Comparison of ENCODE assay signal across 1 cellular context in the genomic region with DNA sequence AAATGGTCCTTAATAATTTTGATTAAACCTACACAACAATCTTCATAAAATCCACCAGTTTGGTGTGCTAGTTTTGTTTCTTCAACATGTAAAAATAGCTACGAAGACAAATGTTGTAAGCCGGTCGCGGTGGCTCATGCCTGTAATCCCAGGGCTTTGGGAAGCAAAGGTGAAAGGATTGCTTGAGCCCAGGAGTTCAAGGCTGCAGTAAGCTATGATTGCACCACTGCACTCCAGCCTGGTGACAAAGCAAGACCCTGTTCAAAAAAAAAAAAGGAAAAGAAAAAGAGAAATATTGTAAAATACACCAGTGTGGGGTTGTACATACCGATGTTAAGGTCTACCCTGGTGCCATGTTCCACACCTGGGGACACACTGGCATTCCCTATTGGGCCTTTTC.
TF ChIP-seq lines count a peak whose summit lies in the region.

No MANE protein-coding gene starts in this region.

TF ChIP-seq in HepG2, 621 proteins besides CTCF, POLR2A, EP300 and RAD21 (continued from another document and continues in another):
- no peak for TF ChIP-seq ZNF432 (CRISPR knock-in tag; IDR thresholded peaks at IDR 0.05; ENCODE audit: borderline replicate concordance)
- TF ChIP-seq, protein P1, sequence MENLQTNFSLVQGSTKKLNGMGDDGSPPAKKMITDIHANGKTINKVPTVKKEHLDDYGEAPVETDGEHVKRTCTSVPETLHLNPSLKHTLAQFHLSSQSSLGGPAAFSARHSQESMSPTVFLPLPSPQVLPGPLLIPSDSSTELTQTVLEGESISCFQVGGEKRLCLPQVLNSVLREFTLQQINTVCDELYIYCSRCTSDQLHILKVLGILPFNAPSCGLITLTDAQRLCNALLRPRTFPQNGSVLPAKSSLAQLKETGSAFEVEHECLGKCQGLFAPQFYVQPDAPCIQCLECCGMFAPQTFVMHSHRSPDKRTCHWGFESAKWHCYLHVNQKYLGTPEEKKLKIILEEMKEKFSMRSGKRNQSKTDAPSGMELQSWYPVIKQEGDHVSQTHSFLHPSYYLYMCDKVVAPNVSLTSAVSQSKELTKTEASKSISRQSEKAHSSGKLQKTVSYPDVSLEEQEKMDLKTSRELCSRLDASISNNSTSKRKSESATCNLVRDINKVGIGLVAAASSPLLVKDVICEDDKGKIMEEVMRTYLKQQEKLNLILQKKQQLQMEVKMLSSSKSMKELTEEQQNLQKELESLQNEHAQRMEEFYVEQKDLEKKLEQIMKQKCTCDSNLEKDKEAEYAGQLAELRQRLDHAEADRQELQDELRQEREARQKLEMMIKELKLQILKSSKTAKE (CRISPR knock-in tag; IDR thresholded peaks at IDR 0.05; ENCODE audit: borderline replicate concordance), result no peak
- no peak for TF ChIP-seq ZFP36L2 (CRISPR knock-in tag; IDR thresholded peaks at IDR 0.05)
- no peak for TF ChIP-seq TAF15 (IDR thresholded peaks at IDR 0.05; ENCODE audit: low read depth, low read length, poor library complexity, severe bottlenecking)
- no peak for TF ChIP-seq ZNF337 (CRISPR knock-in tag; IDR thresholded peaks at IDR 0.05; ENCODE audit: borderline replicate concordance, low read depth)
- TF ChIP-seq, protein P2, sequence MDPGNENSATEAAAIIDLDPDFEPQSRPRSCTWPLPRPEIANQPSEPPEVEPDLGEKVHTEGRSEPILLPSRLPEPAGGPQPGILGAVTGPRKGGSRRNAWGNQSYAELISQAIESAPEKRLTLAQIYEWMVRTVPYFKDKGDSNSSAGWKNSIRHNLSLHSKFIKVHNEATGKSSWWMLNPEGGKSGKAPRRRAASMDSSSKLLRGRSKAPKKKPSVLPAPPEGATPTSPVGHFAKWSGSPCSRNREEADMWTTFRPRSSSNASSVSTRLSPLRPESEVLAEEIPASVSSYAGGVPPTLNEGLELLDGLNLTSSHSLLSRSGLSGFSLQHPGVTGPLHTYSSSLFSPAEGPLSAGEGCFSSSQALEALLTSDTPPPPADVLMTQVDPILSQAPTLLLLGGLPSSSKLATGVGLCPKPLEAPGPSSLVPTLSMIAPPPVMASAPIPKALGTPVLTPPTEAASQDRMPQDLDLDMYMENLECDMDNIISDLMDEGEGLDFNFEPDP (CRISPR knock-in tag; conservative IDR thresholded peaks at IDR 0.05), result no peak
- no peak for TF ChIP-seq RNF2 (conservative IDR thresholded peaks at IDR 0.05; ENCODE audit: low read depth)
- TF ChIP-seq, protein P3, sequence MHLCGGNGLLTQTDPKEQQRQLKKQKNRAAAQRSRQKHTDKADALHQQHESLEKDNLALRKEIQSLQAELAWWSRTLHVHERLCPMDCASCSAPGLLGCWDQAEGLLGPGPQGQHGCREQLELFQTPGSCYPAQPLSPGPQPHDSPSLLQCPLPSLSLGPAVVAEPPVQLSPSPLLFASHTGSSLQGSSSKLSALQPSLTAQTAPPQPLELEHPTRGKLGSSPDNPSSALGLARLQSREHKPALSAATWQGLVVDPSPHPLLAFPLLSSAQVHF (CRISPR knock-in tag; IDR thresholded peaks at IDR 0.05), result no peak
- 0 out of 2 replicates have a peak, but pooled peaks have one; percentile 29 for TF ChIP-seq ESRRA (CRISPR knock-in tag; IDR thresholded peaks at IDR 0.05; ENCODE audit: low read depth)
- no peak for TF ChIP-seq YEATS2 (CRISPR knock-in tag; IDR thresholded peaks at IDR 0.05; ENCODE audit: borderline replicate concordance)
- no peak for TF ChIP-seq NPAS2 (CRISPR knock-in tag; IDR thresholded peaks at IDR 0.05; ENCODE audit: borderline replicate concordance)
- TF ChIP-seq ZNF441 (CRISPR knock-in tag; IDR thresholded peaks at IDR 0.05; ENCODE audit: borderline replicate concordance), result no peak
- TF ChIP-seq FLYWCH1 (CRISPR knock-in tag; IDR thresholded peaks at IDR 0.05), result no peak
- 0 out of 2 replicates have a peak, but pooled peaks have one; percentile 35 for TF ChIP-seq ZFP90 (CRISPR knock-in tag; IDR thresholded peaks at IDR 0.05; ENCODE audit: borderline replicate concordance)
- no peak for TF ChIP-seq ZNF589 (CRISPR knock-in tag; conservative IDR thresholded peaks at IDR 0.05)
- peak; percentile 81 for TF ChIP-seq DPF2 (CRISPR knock-in tag; IDR thresholded peaks at IDR 0.05; ENCODE audit: borderline replicate concordance, low read depth)
- TF ChIP-seq NFE2 (CRISPR knock-in tag; IDR thresholded peaks at IDR 0.05), result no peak
- TF ChIP-seq ELF1 (CRISPR knock-in tag; IDR thresholded peaks at IDR 0.05), result no peak
- TF ChIP-seq SMAD3 (CRISPR knock-in tag; IDR thresholded peaks at IDR 0.05), result no peak
- TF ChIP-seq PHF21A (CRISPR knock-in tag; IDR thresholded peaks at IDR 0.05), result peak; percentile 73; the same call in 1 of the 2 replicates
- TF ChIP-seq ZFP41 (CRISPR knock-in tag; IDR thresholded peaks at IDR 0.05; ENCODE audit: borderline replicate concordance), result no peak
- no peak for TF ChIP-seq SAFB2 (CRISPR knock-in tag; IDR thresholded peaks at IDR 0.05; ENCODE audit: borderline replicate concordance, low read depth)
- TF ChIP-seq ZMYM2 (CRISPR knock-in tag; IDR thresholded peaks at IDR 0.05), result no peak
- TF ChIP-seq, protein P4, sequence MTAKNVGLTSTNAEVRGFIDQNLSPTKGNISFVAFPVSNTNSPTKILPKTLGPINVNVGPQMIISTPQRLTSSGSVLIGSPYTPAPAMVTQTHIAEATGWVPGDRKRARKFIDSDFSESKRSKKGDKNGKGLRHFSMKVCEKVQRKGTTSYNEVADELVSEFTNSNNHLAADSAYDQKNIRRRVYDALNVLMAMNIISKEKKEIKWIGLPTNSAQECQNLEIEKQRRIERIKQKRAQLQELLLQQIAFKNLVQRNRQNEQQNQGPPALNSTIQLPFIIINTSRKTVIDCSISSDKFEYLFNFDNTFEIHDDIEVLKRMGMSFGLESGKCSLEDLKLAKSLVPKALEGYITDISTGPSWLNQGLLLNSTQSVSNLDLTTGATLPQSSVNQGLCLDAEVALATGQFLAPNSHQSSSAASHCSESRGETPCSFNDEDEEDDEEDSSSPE (CRISPR knock-in tag; IDR thresholded peaks at IDR 0.05), result 0 out of 2 replicates have a peak, but pooled peaks have one; percentile 20
- TF ChIP-seq, protein P5, sequence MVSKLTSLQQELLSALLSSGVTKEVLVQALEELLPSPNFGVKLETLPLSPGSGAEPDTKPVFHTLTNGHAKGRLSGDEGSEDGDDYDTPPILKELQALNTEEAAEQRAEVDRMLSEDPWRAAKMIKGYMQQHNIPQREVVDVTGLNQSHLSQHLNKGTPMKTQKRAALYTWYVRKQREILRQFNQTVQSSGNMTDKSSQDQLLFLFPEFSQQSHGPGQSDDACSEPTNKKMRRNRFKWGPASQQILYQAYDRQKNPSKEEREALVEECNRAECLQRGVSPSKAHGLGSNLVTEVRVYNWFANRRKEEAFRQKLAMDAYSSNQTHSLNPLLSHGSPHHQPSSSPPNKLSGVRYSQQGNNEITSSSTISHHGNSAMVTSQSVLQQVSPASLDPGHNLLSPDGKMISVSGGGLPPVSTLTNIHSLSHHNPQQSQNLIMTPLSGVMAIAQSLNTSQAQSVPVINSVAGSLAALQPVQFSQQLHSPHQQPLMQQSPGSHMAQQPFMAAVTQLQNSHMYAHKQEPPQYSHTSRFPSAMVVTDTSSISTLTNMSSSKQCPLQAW (CRISPR knock-in tag; IDR thresholded peaks at IDR 0.05), result no peak
- no peak for TF ChIP-seq RBM39 (IDR thresholded peaks at IDR 0.05; ENCODE audit: low read depth, low read length, poor library complexity, severe bottlenecking)
- no peak for TF ChIP-seq ZEB1 (IDR thresholded peaks at IDR 0.05; ENCODE audit: insufficient replicate concordance, low read depth)
- TF ChIP-seq SRSF1 (optimal IDR thresholded peaks at IDR 0.05; ENCODE audit: low read depth, low read length), result no peak
- TF ChIP-seq, protein P6, sequence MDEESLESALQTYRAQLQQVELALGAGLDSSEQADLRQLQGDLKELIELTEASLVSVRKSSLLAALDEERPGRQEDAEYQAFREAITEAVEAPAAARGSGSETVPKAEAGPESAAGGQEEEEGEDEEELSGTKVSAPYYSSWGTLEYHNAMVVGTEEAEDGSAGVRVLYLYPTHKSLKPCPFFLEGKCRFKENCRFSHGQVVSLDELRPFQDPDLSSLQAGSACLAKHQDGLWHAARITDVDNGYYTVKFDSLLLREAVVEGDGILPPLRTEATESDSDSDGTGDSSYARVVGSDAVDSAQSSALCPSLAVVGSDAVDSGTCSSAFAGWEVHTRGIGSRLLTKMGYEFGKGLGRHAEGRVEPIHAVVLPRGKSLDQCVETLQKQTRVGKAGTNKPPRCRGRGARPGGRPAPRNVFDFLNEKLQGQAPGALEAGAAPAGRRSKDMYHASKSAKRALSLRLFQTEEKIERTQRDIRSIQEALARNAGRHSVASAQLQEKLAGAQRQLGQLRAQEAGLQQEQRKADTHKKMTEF (CRISPR knock-in tag; IDR thresholded peaks at IDR 0.05), result peak; percentile 52; the same call in 1 of the 2 replicates
- TF ChIP-seq SMC3 (IDR thresholded peaks at IDR 0.05; ENCODE audit: low read length), result no peak
- TF ChIP-seq, protein P7, sequence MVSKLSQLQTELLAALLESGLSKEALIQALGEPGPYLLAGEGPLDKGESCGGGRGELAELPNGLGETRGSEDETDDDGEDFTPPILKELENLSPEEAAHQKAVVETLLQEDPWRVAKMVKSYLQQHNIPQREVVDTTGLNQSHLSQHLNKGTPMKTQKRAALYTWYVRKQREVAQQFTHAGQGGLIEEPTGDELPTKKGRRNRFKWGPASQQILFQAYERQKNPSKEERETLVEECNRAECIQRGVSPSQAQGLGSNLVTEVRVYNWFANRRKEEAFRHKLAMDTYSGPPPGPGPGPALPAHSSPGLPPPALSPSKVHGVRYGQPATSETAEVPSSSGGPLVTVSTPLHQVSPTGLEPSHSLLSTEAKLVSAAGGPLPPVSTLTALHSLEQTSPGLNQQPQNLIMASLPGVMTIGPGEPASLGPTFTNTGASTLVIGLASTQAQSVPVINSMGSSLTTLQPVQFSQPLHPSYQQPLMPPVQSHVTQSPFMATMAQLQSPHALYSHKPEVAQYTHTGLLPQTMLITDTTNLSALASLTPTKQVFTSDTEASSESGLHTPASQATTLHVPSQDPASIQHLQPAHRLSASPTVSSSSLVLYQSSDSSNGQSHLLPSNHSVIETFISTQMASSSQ (IDR thresholded peaks at IDR 0.05; ENCODE audit: low read depth), result no peak
- TF ChIP-seq, protein P7 (CRISPR knock-in tag; IDR thresholded peaks at IDR 0.05; ENCODE audit: borderline replicate concordance), result peak; percentile 44; the same call in 1 of the 2 replicates
- TF ChIP-seq CCDC6 (CRISPR knock-in tag; IDR thresholded peaks at IDR 0.05), result no peak
- no peak for TF ChIP-seq MED8 (CRISPR knock-in tag; IDR thresholded peaks at IDR 0.05; ENCODE audit: insufficient replicate concordance)
- no peak for TF ChIP-seq RARG (CRISPR knock-in tag; IDR thresholded peaks at IDR 0.05; ENCODE audit: low read depth)
- TF ChIP-seq ZNF207 (IDR thresholded peaks at IDR 0.05; ENCODE audit: borderline replicate concordance), result no peak
- TF ChIP-seq ZKSCAN1 (IDR thresholded peaks at IDR 0.05; ENCODE audit: low read length), result no peak
- no peak for TF ChIP-seq HDAC6 (IDR thresholded peaks at IDR 0.05; ENCODE audit: low read depth, low read length)
- TF ChIP-seq RBM22 (optimal IDR thresholded peaks at IDR 0.05; ENCODE audit: low read length), result no peak
- TF ChIP-seq ATF1 (CRISPR knock-in tag; IDR thresholded peaks at IDR 0.05), result 0 out of 2 replicates have a peak, but pooled peaks have one; percentile 25
- TF ChIP-seq CHD2 (IDR thresholded peaks at IDR 0.05; ENCODE audit: low read depth, low read length), result no peak
- TF ChIP-seq, protein P8, sequence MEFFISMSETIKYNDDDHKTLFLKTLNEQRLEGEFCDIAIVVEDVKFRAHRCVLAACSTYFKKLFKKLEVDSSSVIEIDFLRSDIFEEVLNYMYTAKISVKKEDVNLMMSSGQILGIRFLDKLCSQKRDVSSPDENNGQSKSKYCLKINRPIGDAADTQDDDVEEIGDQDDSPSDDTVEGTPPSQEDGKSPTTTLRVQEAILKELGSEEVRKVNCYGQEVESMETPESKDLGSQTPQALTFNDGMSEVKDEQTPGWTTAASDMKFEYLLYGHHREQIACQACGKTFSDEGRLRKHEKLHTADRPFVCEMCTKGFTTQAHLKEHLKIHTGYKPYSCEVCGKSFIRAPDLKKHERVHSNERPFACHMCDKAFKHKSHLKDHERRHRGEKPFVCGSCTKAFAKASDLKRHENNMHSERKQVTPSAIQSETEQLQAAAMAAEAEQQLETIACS (CRISPR knock-in tag; IDR thresholded peaks at IDR 0.05), result no peak
- TF ChIP-seq, protein P9, sequence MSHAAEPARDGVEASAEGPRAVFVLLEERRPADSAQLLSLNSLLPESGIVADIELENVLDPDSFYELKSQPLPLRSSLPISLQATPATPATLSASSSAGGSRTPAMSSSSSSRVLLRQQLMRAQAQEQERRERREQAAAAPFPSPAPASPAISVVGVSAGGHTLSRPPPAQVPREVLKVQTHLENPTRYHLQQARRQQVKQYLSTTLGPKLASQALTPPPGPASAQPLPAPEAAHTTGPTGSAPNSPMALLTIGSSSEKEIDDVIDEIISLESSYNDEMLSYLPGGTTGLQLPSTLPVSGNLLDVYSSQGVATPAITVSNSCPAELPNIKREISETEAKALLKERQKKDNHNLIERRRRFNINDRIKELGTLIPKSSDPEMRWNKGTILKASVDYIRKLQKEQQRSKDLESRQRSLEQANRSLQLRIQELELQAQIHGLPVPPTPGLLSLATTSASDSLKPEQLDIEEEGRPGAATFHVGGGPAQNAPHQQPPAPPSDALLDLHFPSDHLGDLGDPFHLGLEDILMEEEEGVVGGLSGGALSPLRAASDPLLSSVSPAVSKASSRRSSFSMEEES (CRISPR knock-in tag; IDR thresholded peaks at IDR 0.05), result 0 out of 2 replicates have a peak, but pooled peaks have one; percentile 28
- TF ChIP-seq ZNF558 (CRISPR knock-in tag; IDR thresholded peaks at IDR 0.05; ENCODE audit: borderline replicate concordance), result no peak
- TF ChIP-seq KDM1A (CRISPR knock-in tag; IDR thresholded peaks at IDR 0.05), result no peak
- no peak for TF ChIP-seq ZNF17 (CRISPR knock-in tag; IDR thresholded peaks at IDR 0.05)
- TF ChIP-seq KLF6 (CRISPR knock-in tag; IDR thresholded peaks at IDR 0.05), result no peak
- no peak for TF ChIP-seq ZNF44 (CRISPR knock-in tag; IDR thresholded peaks at IDR 0.05)
- TF ChIP-seq, protein P10, sequence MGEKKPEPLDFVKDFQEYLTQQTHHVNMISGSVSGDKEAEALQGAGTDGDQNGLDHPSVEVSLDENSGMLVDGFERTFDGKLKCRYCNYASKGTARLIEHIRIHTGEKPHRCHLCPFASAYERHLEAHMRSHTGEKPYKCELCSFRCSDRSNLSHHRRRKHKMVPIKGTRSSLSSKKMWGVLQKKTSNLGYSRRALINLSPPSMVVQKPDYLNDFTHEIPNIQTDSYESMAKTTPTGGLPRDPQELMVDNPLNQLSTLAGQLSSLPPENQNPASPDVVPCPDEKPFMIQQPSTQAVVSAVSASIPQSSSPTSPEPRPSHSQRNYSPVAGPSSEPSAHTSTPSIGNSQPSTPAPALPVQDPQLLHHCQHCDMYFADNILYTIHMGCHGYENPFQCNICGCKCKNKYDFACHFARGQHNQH (CRISPR knock-in tag; IDR thresholded peaks at IDR 0.05), result 0 out of 2 replicates have a peak, but pooled peaks have one; percentile 38
- no peak for TF ChIP-seq JUND (CRISPR knock-in tag; IDR thresholded peaks at IDR 0.05)
